Comparison of ENCODE assay signal across 8 cellular contexts in the genomic region with DNA sequence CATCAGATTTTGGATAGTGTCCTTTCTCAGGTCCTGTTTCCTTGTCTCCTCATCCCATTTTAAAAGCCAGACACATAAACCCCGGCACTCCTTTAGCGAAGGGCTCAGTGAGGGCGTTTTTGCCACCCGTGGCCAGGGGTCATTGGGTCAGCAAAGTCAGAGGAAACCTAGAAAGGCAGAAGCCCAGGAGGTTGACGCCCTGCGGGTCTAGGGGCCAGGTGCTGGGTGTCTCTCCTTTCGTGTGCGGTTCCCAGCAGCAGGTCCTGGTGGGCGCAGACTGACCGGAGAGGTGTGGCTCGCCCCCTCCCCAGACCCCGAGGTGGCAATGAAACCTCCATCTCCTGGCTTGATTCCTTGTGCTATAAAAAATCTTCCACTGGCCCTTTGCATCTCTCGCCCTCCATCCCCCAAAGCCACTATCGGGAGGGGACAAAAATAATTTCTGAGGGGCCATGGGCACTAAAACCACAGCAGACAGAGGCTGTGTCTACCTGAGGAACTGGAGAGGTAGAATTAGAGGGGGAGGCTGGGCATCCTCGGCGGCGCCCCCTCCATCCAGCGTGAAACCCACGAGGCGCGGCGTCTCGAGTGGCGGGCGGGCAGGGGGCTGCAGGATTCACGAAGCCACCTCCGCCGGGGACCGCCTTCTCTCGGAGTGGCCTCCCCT. TPM values are rescaled to one million over a fixed set of nuclear protein-coding genes. Genes with fewer than 3 reads are reported as not detected.
DNase-seq lines count a peak whose midpoint lies in the region; ATAC-seq, FAIRE-seq and TF ChIP-seq lines count a peak whose summit lies in the region.

No MANE protein-coding gene starts in this region.

- FAIRE-seq in pancreas (lab: Jason Lieb, UNC), result no peak

- intact Hi-C loops in activated CD4-positive, alpha-beta T cell treated with anti-CD3 and anti-CD28 coated beads for 36 hours (cut with DNase I, micrococcal nuclease), result loop anchor here (1.0 to 10.0 kb wide), 10 partner anchors 39 to 819 kb away; partner anchors contain the start of genes RTRAF (in 2 of the 2), TMX1 (in 2 of the 2) and NIN (in 1 of the 2)
- intact Hi-C loops in activated B cell treated with CpG ODN at 0.5 μM for 24 hours (cut with micrococcal nuclease), result loop anchor here (1.0 to 10.0 kb wide), 6 partner anchors 338 to 901 kb away; partner anchors contain the start of genes GPR137C, RTRAF, TMX1 and TRIM9
- intact Hi-C loops in pancreas (cut with DNase I), result no loop called here

- peak; percentile 21 for DNase-seq in activated CD4-positive, alpha-beta T cell treated with anti-CD3 and anti-CD28 coated beads for 36 hours
- no peak for DNase-seq in activated CD4-positive, alpha-beta T cell treated with anti-CD3 and anti-CD28 coated beads for 48 hours
- DNase-seq in activated B cell treated with CpG ODN at 0.5 μM for 24 hours, result no peak
- no peak for DNase-seq in foreskin keratinocyte
- peak; percentile 11 to 57 (median 30) for DNase-seq in pancreas
- DNase-seq in epidermal melanocyte (ENCODE audit: insufficient read length, low spot score), result no peak

- POLR2A ChIA-PET in activated CD4-positive, alpha-beta T cell treated with anti-CD3 and anti-CD28 coated beads for 36 hours (lab: Charles Lee), result no interaction called here
- POLR2A ChIA-PET in activated B cell treated with CpG ODN at 0.5 μM for 24 hours (lab: Charles Lee), result no interaction called here

- WGBS in pancreas, 2 donors, result 1 to 3% methylated on average over 30 of the region's 30 CpGs

- H3K36me3 ChIP-seq in pancreas, result no peaks in the 10 kb centered on the region

- peaks cover 9% of the 10 kb centered on the region for H3K27me3 Mint-ChIP-seq in activated CD4-positive, alpha-beta T cell treated with anti-CD3 and anti-CD28 coated beads for 36 hours
- peaks cover 26% of the 10 kb centered on the region for H3K27me3 Mint-ChIP-seq in activated B cell treated with CpG ODN at 0.5 μM for 24 hours

- H3K27ac Mint-ChIP-seq in activated CD4-positive, alpha-beta T cell treated with anti-CD3 and anti-CD28 coated beads for 36 hours, result peak overlapping the region; percentile 55
- H3K27ac Mint-ChIP-seq in activated B cell treated with CpG ODN at 0.5 μM for 24 hours, result peak overlapping the region; percentile 35

- ATAC-seq in activated CD4-positive, alpha-beta T cell treated with anti-CD3 and anti-CD28 coated beads for 36 hours, result no peak
- ATAC-seq in activated B cell treated with CpG ODN at 0.5 μM for 24 hours (ENCODE audit: low read depth), result no peak
- peak; percentile 1 for ATAC-seq in foreskin keratinocyte
- ATAC-seq in pancreas, result peak in 2 of 4 donors; percentile 2 to 5
- ATAC-seq in HG03095 (IDR thresholded peaks at IDR 0.05; ENCODE audit: unreplicated experiment), result no peak
- no peak for ATAC-seq in HG02678 (IDR thresholded peaks at IDR 0.05; ENCODE audit: unreplicated experiment)

- peaks cover 19% of the 10 kb centered on the region for H3K4me1 Mint-ChIP-seq in activated CD4-positive, alpha-beta T cell treated with anti-CD3 and anti-CD28 coated beads for 36 hours
- H3K4me1 Mint-ChIP-seq in activated B cell treated with CpG ODN at 0.5 μM for 24 hours, result peaks cover 8% of the 10 kb centered on the region

- H3K4me1 ChIP-seq in foreskin keratinocyte (peaks cover 25% of the 10 kb centered on the region), pancreas (peaks cover 0 to 12% (median 7%) of the 10 kb centered on the region in 3 donors)

- H3K27ac ChIP-seq in foreskin keratinocyte (peak overlapping the region; percentile 53), pancreas (peak overlapping the region; percentile 87 to 97 (median 96))

- no peaks in the 10 kb centered on the region for H3K9me3 Mint-ChIP-seq in activated CD4-positive, alpha-beta T cell treated with anti-CD3 and anti-CD28 coated beads for 36 hours (ENCODE audit: low read depth)
- H3K9me3 Mint-ChIP-seq in activated B cell treated with CpG ODN at 0.5 μM for 24 hours, result no peaks in the 10 kb centered on the region

- H3K27me3 ChIP-seq in foreskin keratinocyte, result no peaks in the 10 kb centered on the region
- H3K27me3 ChIP-seq in pancreas, result no peaks in the 10 kb centered on the region

- H3K36me3 Mint-ChIP-seq in activated CD4-positive, alpha-beta T cell treated with anti-CD3 and anti-CD28 coated beads for 36 hours (ENCODE audit: low read depth), result no peaks in the 10 kb centered on the region
- H3K36me3 Mint-ChIP-seq in activated B cell treated with CpG ODN at 0.5 μM for 24 hours (ENCODE audit: low read depth), result no peaks in the 10 kb centered on the region

- CTCF ChIA-PET in activated CD4-positive, alpha-beta T cell treated with anti-CD3 and anti-CD28 coated beads for 36 hours (lab: Charles Lee), result interaction anchor here (0.7 kb wide), 1 partner anchor 371 kb away, joined by 3 read pairs; no protein-coding TSS in a partner anchor
- CTCF ChIA-PET in activated B cell treated with CpG ODN at 0.5 μM for 24 hours (lab: Charles Lee), result interaction anchor here (1.6 kb wide), 1 partner anchor 367 kb away, joined by 3 read pairs; no protein-coding TSS in a partner anchor

- H3K4me3 Mint-ChIP-seq in activated CD4-positive, alpha-beta T cell treated with anti-CD3 and anti-CD28 coated beads for 36 hours, result peak overlapping the region; percentile 80
- peak overlapping the region; percentile 75 for H3K4me3 Mint-ChIP-seq in activated B cell treated with CpG ODN at 0.5 μM for 24 hours

- peak overlapping the region; percentile 73 to 93 (median 86) for H3K4me3 ChIP-seq in pancreas

- H3K9me3 ChIP-seq in pancreas, result no peaks in the 10 kb centered on the region

- TF ChIP-seq CTCF in activated B cell treated with CpG ODN at 0.5 μM for 24 hours (IDR thresholded peaks at IDR 0.05), result no peak
- TF ChIP-seq CTCF in foreskin keratinocyte (conservative IDR thresholded peaks at IDR 0.05), result no peak
- no peak for TF ChIP-seq CTCF in pancreas (IDR thresholded peaks at IDR 0.05)

RNA-seq across cellular contexts. Expression of gene FRMD6, which starts 0.9 kb away (rescaled TPM):
- 1 to 10 TPM; 7.5 to 8.0 TPM for total RNA-seq in activated CD4-positive, alpha-beta T cell treated with anti-CD3 and anti-CD28 coated beads for 36 hours
- 0.32 and 0.33 TPM in 2 replicates for total RNA-seq in activated B cell treated with CpG ODN at 0.5 μM for 24 hours
- 142 and 182 TPM in 2 replicates for total RNA-seq in foreskin keratinocyte
- polyA plus RNA-seq in foreskin keratinocyte, result 27.5 and 28.2 TPM in 2 replicates
- 10 to 100 TPM in 1 of 6 donors, 1 to 10 TPM in 5; 2.9 to 20.3 (median 7.1) TPM for total RNA-seq in pancreas
- 1 to 10 TPM; 2.8 to 3.5 TPM for polyA plus RNA-seq in pancreas

Comparison
In these comparisons a context has a peak if more than half of its experiments do, and no peak if none do; other contexts are left out.
1. DNase-seq: peak in activated CD4-positive, alpha-beta T cell treated with anti-CD3 and anti-CD28 coated beads for 36 hours (single experiment) and pancreas (6 of 6); none in activated CD4-positive, alpha-beta T cell treated with anti-CD3 and anti-CD28 coated beads for 48 hours (single experiment), activated B cell treated with CpG ODN at 0.5 μM for 24 hours (single experiment), foreskin keratinocyte (0 of 2) and epidermal melanocyte (single experiment).
2. intact Hi-C loops: an anchor here in activated CD4-positive, alpha-beta T cell treated with anti-CD3 and anti-CD28 coated beads for 36 hours (1.0 to 10.0 kb wide) and activated B cell treated with CpG ODN at 0.5 μM for 24 hours (1.0 to 10.0 kb wide); none called in pancreas.